Comparison of ENCODE assay signal across 13 cellular contexts in genomic region chr6:163860194-163861081, GRCh38.
DNase-seq lines count a peak whose midpoint lies in the region; ATAC-seq and TF ChIP-seq lines count a peak whose summit lies in the region.
"Had no signal": no experiment of that assay in that cellular context is flagged by ENCODE, and none has a peak within 500 bp of the region (broad histone marks: within the 10 kb centered on the region; RNA-seq: fewer than 3 reads in every experiment).

No MANE protein-coding gene starts in this region.

- H3K9me3 Mint-ChIP-seq in brain = peaks cover 0 to 18% (median 3%) of the 10 kb centered on the region in 5 experiments
- H3K9me3 Mint-ChIP-seq: activated T-cell treated with anti-CD3 and anti-CD28 coated beads, Interleukin-2, amount 50 U/mL, for 4 hours; CD4-positive, alpha-beta T cell had no signal

- H4K20me1 ChIP-seq in MM.1S (ENCODE audit: insufficient read depth, low read length) = no peaks in the 10 kb centered on the region

- 20 to 27% (median 23%) methylated on average over 13 of the region's 13 CpGs for WGBS in ovary, 3 donors

- H3K36me3 Mint-ChIP-seq in brain = peaks cover 3% of the 10 kb centered on the region

- no peak overlapping the region for H3K4me3 ChIP-seq in ovary
- H3K4me3 ChIP-seq in MM.1S (ENCODE audit: low read length) = no peak overlapping the region

- peak overlapping the region in 3 of 5 experiments; percentile 15 to 32 (median 28) for H3K4me3 Mint-ChIP-seq in brain
- H3K4me3 Mint-ChIP-seq: activated T-cell treated with anti-CD3 and anti-CD28 coated beads, Interleukin-2, amount 50 U/mL, for 4 hours; CD4-positive, alpha-beta T cell had no signal

- H3K79me2 ChIP-seq in MM.1S (ENCODE audit: low read length) = no peaks in the 10 kb centered on the region

- H3K4me1 Mint-ChIP-seq in brain = peaks cover 16% of the 10 kb centered on the region

- DNase-seq in AG09319 (ENCODE audit: extremely low read depth, low read depth) = peak; percentile 15
- DNase-seq in KBM-7 = peak; percentile 13
- peak; percentile 22 for DNase-seq in kidney glomerular epithelial cell (lab: John Stamatoyannopoulos, UW)
- DNase-seq in ovary = no peak
- DNase-seq in MM.1S = no peak
- DNase-seq: activated T-cell treated with anti-CD3 and anti-CD28 coated beads, Interleukin-2, amount 50 U/mL, for 4 hours; CD4-positive, alpha-beta T cell; effector CD8-positive, alpha-beta T cell; NCI-H2171 treated with DMSO at 0.1 percent for 48 hours; stimulated activated CD4-positive, alpha-beta T cell treated with anti-CD3 and anti-CD28 coated beads, Interleukin-12 subunit alpha, Interleukin-12 subunit beta, amount 100 ng/mL, for 4 hours had no signal

- H3K9me2 ChIP-seq in MM.1S (replicated peaks; ENCODE audit: insufficient read depth, low read length) = no peaks in the 10 kb centered on the region

- TF ChIP-seq EP300 in ovary (IDR thresholded peaks at IDR 0.05) = no peak

- H3K27ac ChIP-seq in ovary = no peak overlapping the region
- H3K27ac ChIP-seq in MM.1S (ENCODE audit: low read length) = no peak overlapping the region

- no peaks in the 10 kb centered on the region for H3K27me3 ChIP-seq in ovary
- H3K27me3 ChIP-seq in MM.1S (replicated peaks; ENCODE audit: insufficient read depth, low read length) = no peaks in the 10 kb centered on the region

- TF ChIP-seq POLR2A in ovary (IDR thresholded peaks at IDR 0.05) = no peak

- H3K4me2 ChIP-seq in MM.1S (ENCODE audit: low read depth, low read length) = no peak overlapping the region; the same call in 1 of the 2 replicates

- no peak for TF ChIP-seq CTCF in AG09319 (IDR thresholded peaks at IDR 0.05; ENCODE audit: low read depth, low read length)
- no peak for TF ChIP-seq CTCF in brain (conservative IDR thresholded peaks at IDR 0.05)
- TF ChIP-seq CTCF in ovary (IDR thresholded peaks at IDR 0.05) = no peak
- TF ChIP-seq CTCF in MM.1S (IDR thresholded peaks at IDR 0.05; ENCODE audit: low read length) = no peak

- intact Hi-C loops in ovary (cut with DNase I) = no loop called here

- no peaks in the 10 kb centered on the region for H3K27me3 Mint-ChIP-seq in brain

- H3F3A ChIP-seq in MM.1S (ENCODE audit: insufficient read depth, low read length) = no peaks in the 10 kb centered on the region

- in situ Hi-C loops in KBM-7 (cut with MboI; ENCODE audit: low pct_unique_long_range_greater_than_20kb, low sequenced_read_pairs) = no loop called here

- H3K36me3 ChIP-seq in ovary = no peaks in the 10 kb centered on the region
- H3K36me3 ChIP-seq in MM.1S (replicated peaks; ENCODE audit: insufficient read depth, low read length) = no peaks in the 10 kb centered on the region

- H3K4me1 ChIP-seq in ovary (ENCODE audit: insufficient read depth) (no peaks in the 10 kb centered on the region), MM.1S (ENCODE audit: low read length) (no peaks in the 10 kb centered on the region)

- no peak overlapping the region for H3K9ac ChIP-seq in MM.1S (ENCODE audit: low read length)

- H3K27ac Mint-ChIP-seq in brain = peak overlapping the region in 2 of 5 experiments; percentile 75 to 78
- H3K27ac Mint-ChIP-seq: CD4-positive, alpha-beta T cell had no signal

- H2AFZ ChIP-seq in MM.1S (ENCODE audit: low read length) = no peak overlapping the region

- ATAC-seq in GM21723 (IDR thresholded peaks at IDR 0.05; ENCODE audit: unreplicated experiment) (no peak), HG03520 (IDR thresholded peaks at IDR 0.05; ENCODE audit: unreplicated experiment) (no peak)
- ATAC-seq: activated T-cell treated with anti-CD3 and anti-CD28 coated beads, Interleukin-2, amount 50 U/mL, for 4 hours had no signal

- H3K9me3 ChIP-seq in ovary = no peaks in the 10 kb centered on the region
- H3K9me3 ChIP-seq in MM.1S (replicated peaks; ENCODE audit: insufficient read depth, low read length) = no peaks in the 10 kb centered on the region

Comparison
In these comparisons a context has a peak if more than half of its experiments do, and no peak if none do; other contexts are left out.
1. DNase-seq: peak in AG09319 (single experiment), KBM-7 (single experiment) and kidney glomerular epithelial cell (single experiment); none in ovary (0 of 5) and MM.1S (single experiment).